17 cellular contexts compared by ENCODE assay signal in genomic region chr2:85452237-85452636, GRCh38. TPM values are rescaled to one million over a fixed set of nuclear protein-coding genes. Genes with fewer than 3 reads are reported as not detected.
DNase-seq lines count a peak whose midpoint lies in the region; ATAC-seq, FAIRE-seq and TF ChIP-seq lines count a peak whose summit lies in the region.
"Had no signal": no experiment of that assay in that cellular context is flagged by ENCODE, and none has a peak within 500 bp of the region (broad histone marks: within the 10 kb centered on the region; RNA-seq: fewer than 3 reads in every experiment).

No MANE protein-coding gene starts in this region.

- no peak for FAIRE-seq in A549 (lab: Jason Lieb, UNC)
- FAIRE-seq: D721Med, GM18507 had no signal

- H3K36me3 ChIP-seq in GM23338 (ENCODE audit: insufficient read depth): no peaks in the 10 kb centered on the region
- H3K36me3 ChIP-seq in body of pancreas (replicated peaks in 1 of 2; ENCODE audit: insufficient read depth in 1 of 2, low read depth in 2 of 2): no peaks in the 10 kb centered on the region

- TF ChIP-seq RAD21 in A549 (conservative IDR thresholded peaks at IDR 0.05 in 1 of 2, IDR thresholded peaks at IDR 0.05 in 1 of 2): no peak

- H3K4me3 ChIP-seq in A549: no peak overlapping the region
- H3K4me3 ChIP-seq in GM23338: no peak overlapping the region
- no peak overlapping the region for H3K4me3 ChIP-seq in body of pancreas
- H3K4me3 ChIP-seq: GM23248 had no signal

- ATAC-seq in A549 (no peak), GM23338 (no peak), body of pancreas (no peak)
- no peak for ATAC-seq in activated naive CD8-positive, alpha-beta T cell treated with anti-CD3 and anti-CD28 coated beads, Interleukin-2, amount 50 U/mL, for 24 hours
- ATAC-seq: CD8-positive, alpha-beta T cell had no signal

- TF ChIP-seq POLR2A in A549 (IDR thresholded peaks at IDR 0.05; ENCODE audit: low read length) (no peak), body of pancreas (IDR thresholded peaks at IDR 0.05) (no peak)

- DNase-seq in A549 (ENCODE audit: low read depth in 1 of 2, low spot score in 1 of 2) (no peak), GM23338 (ENCODE audit: low spot score) (no peak), body of pancreas (no peak), myocyte (ENCODE audit: low read depth) (peak; percentile 52), GDM1 (lab: John Stamatoyannopoulos, UW) (no peak), pons (ENCODE audit: low spot score) (no peak)
- no peak for DNase-seq in activated CD4-positive, alpha-beta T cell treated with anti-CD3 and anti-CD28 coated beads, Interleukin-2, amount 50 U/mL, for 1 hour
- no peak for DNase-seq in activated naive CD8-positive, alpha-beta T cell treated with anti-CD3 and anti-CD28 coated beads, Interleukin-2, amount 50 U/mL, for 24 hours
- DNase-seq: CD8-positive, alpha-beta T cell; COR-L47; DND-41; GF-D8; GM23248; H7 had no signal

- peaks cover 2% of the 10 kb centered on the region; the same call in 1 of the 3 replicates for H3K9me3 Mint-ChIP-seq in GM23338
- no peaks in the 10 kb centered on the region for H3K9me3 Mint-ChIP-seq in activated naive CD8-positive, alpha-beta T cell treated with anti-CD3 and anti-CD28 coated beads, Interleukin-2, amount 50 U/mL, for 24 hours
- H3K9me3 Mint-ChIP-seq: CD8-positive, alpha-beta T cell had no signal

- H3K27me3 Mint-ChIP-seq in GM23338 (ENCODE audit: insufficient read depth, low read depth, poor library complexity): peaks cover 9% of the 10 kb centered on the region
- no peaks in the 10 kb centered on the region for H3K27me3 Mint-ChIP-seq in activated naive CD8-positive, alpha-beta T cell treated with anti-CD3 and anti-CD28 coated beads, Interleukin-2, amount 50 U/mL, for 24 hours

- no peak for TF ChIP-seq EP300 in A549 (IDR thresholded peaks at IDR 0.05)

- H3K4me3 Mint-ChIP-seq in GM23338: no peak overlapping the region
- no peak overlapping the region for H3K4me3 Mint-ChIP-seq in activated naive CD8-positive, alpha-beta T cell treated with anti-CD3 and anti-CD28 coated beads, Interleukin-2, amount 50 U/mL, for 24 hours
- H3K4me3 Mint-ChIP-seq: CD14-positive monocyte; CD8-positive, alpha-beta T cell had no signal

- WGBS in A549 (ENCODE audit: missing lambda C conversion rate): 45% methylated on average over 1 of the region's 1 CpG
- 100% methylated on average over 1 of the region's 1 CpG for WGBS in body of pancreas, 2 donors

- H3K36me3 Mint-ChIP-seq in GM23338 (ENCODE audit: low read depth): no peaks in the 10 kb centered on the region; the same call in 2 of the 3 replicates
- H3K36me3 Mint-ChIP-seq in activated naive CD8-positive, alpha-beta T cell treated with anti-CD3 and anti-CD28 coated beads, Interleukin-2, amount 50 U/mL, for 24 hours (ENCODE audit: low read depth): no peaks in the 10 kb centered on the region
- H3K36me3 Mint-ChIP-seq: CD14-positive monocyte; CD8-positive, alpha-beta T cell had no signal

- peaks cover 7% of the 10 kb centered on the region for H3K9me2 ChIP-seq in GM23338 (ENCODE audit: insufficient read depth)

- CTCF ChIA-PET in A549 (lab: Yijun Ruan, JAX): interaction anchor here (0.9 to 1.2 kb wide), 2 partner anchors 10 to 86 kb away, joined by 3 to 5 read pairs; no protein-coding TSS in a partner anchor

- POLR2A ChIA-PET in A549 (lab: Yijun Ruan, JAX): no interaction called here

- intact Hi-C loops in body of pancreas (cut with DNase I): no loop called here

- H3K4me2 ChIP-seq in A549 (no peak overlapping the region), GM23338 (no peak overlapping the region)

- H2AFZ ChIP-seq in GM23338: 0 out of 2 replicates have a peak overlapping the region, but pooled peaks have one; percentile 23
- H2AFZ ChIP-seq: GM23248 had no signal

- no peaks in the 10 kb centered on the region for H3K9me3 ChIP-seq in A549
- no peaks in the 10 kb centered on the region for H3K9me3 ChIP-seq in body of pancreas

- TF ChIP-seq CTCF in A549 (IDR thresholded peaks at IDR 0.05): no peak
- TF ChIP-seq CTCF in GM23338 (conservative IDR thresholded peaks at IDR 0.05; ENCODE audit: low read depth in 2 of 2): no peak
- no peak for TF ChIP-seq CTCF in body of pancreas (IDR thresholded peaks at IDR 0.05)

- H3K4me1 Mint-ChIP-seq in GM23338: peaks cover 19% of the 10 kb centered on the region
- H3K4me1 Mint-ChIP-seq in activated naive CD8-positive, alpha-beta T cell treated with anti-CD3 and anti-CD28 coated beads, Interleukin-2, amount 50 U/mL, for 24 hours: no peaks in the 10 kb centered on the region

- peak overlapping the region; percentile 27 to 57; a peak in 4 of 6 replicates for H3K27ac ChIP-seq in A549
- no peak overlapping the region for H3K27ac ChIP-seq in GM23338 (ENCODE audit: low read depth)
- H3K27ac ChIP-seq in body of pancreas: peak overlapping the region in 3 of 4 donors; percentile 29 to 58 (median 54)
- H3K27ac ChIP-seq: GM23248 had no signal

- H3K79me2 ChIP-seq in GM23338 (replicated peaks; ENCODE audit: insufficient read depth): no peaks in the 10 kb centered on the region

- no peak overlapping the region for H3K27ac Mint-ChIP-seq in GM23338
- no peak overlapping the region for H3K27ac Mint-ChIP-seq in activated naive CD8-positive, alpha-beta T cell treated with anti-CD3 and anti-CD28 coated beads, Interleukin-2, amount 50 U/mL, for 24 hours
- H3K27ac Mint-ChIP-seq: CD8-positive, alpha-beta T cell had no signal

- H3K27me3 ChIP-seq in GM23338 (ENCODE audit: insufficient read depth) (no peaks in the 10 kb centered on the region), body of pancreas (no peaks in the 10 kb centered on the region)

- no peaks in the 10 kb centered on the region for H4K20me1 ChIP-seq in GM23338 (replicated peaks; ENCODE audit: insufficient read depth)

- no peaks in the 10 kb centered on the region for H3F3A ChIP-seq in GM23338 (replicated peaks; ENCODE audit: low read depth)

- H3K4me1 ChIP-seq in A549 (peaks cover 8% of the 10 kb centered on the region), GM23338 (ENCODE audit: insufficient read depth) (peaks cover 6% of the 10 kb centered on the region), body of pancreas (peaks cover 67% of the 10 kb centered on the region)

TF ChIP-seq in A549, 52 proteins besides CTCF, POLR2A, EP300 and RAD21:
- no peak for TF ChIP-seq KDM1A (IDR thresholded peaks at IDR 0.05; ENCODE audit: low read depth)
- no peak for TF ChIP-seq PHF8 (IDR thresholded peaks at IDR 0.05; ENCODE audit: borderline replicate concordance, low read depth)
- no peak for TF ChIP-seq ZSCAN20 (CRISPR knock-in tag; IDR thresholded peaks at IDR 0.05)
- no peak for TF ChIP-seq ZFP36 (IDR thresholded peaks at IDR 0.05; ENCODE audit: borderline replicate concordance, partially characterized antibody)
- TF ChIP-seq USF2 (IDR thresholded peaks at IDR 0.05): no peak
- TF ChIP-seq NFE2L2 (conservative IDR thresholded peaks at IDR 0.05; ENCODE audit: low read length): no peak
- TF ChIP-seq JUNB (IDR thresholded peaks at IDR 0.05): no peak
- TF ChIP-seq NPAS2 (CRISPR knock-in tag; IDR thresholded peaks at IDR 0.05; ENCODE audit: borderline replicate concordance): no peak

TF ChIP-seq in GM23338, 12 proteins besides CTCF, POLR2A, EP300 and RAD21 (continues in another document):
- TF ChIP-seq REST (IDR thresholded peaks at IDR 0.05; ENCODE audit: unreplicated experiment): no peak

RNA-seq across cellular contexts. Expression of gene SH2D6, which starts 33.7 kb away (rescaled TPM):
- polyA plus RNA-seq in A549 (2011; rRNA removed): 1.3 and 1.8 TPM in 2 replicates
- 0.48 and 0.69 TPM in 2 replicates for polyA plus RNA-seq in A549 (2012; cell fraction: cytosol; rRNA removed)
- polyA plus RNA-seq in A549 (2012; cell fraction: nucleus; rRNA removed): 2.1 and 3.2 TPM in 2 replicates
- 1.4 to 1.5 TPM (median 1.4 TPM) in 3 replicates for polyA plus RNA-seq in A549 (2017; fragmentation: RNase III; extraction: RNeasy Plus Mini Kit Qiagen cat#74134 plus additional on column Dnase treatment)
- 0.83 and 1.9 TPM in 2 replicates for polyA minus RNA-seq in A549 (2011; rRNA and poly(A)+ RNA removed)
- not detected in 2 replicates for total RNA-seq in GM23338 (2014; rRNA removed; shearing (Covaris generic))
- polyA plus RNA-seq in GM23338 (2016; fragmentation: Nextera tagmentation; extraction: Ambion mirVana): 0.26 and 0.37 TPM in 2 replicates
- total RNA-seq in body of pancreas: 10 to 100 TPM in 1 of 2 donors, under 1 TPM in 1; 0.26 to 15.5 TPM
- total RNA-seq in myocyte: 4.9 and 5.3 TPM in 2 replicates
- 5.7 TPM for polyA plus RNA-seq in myocyte (2012)
- total RNA-seq: GM23248, H7 had no signal
- polyA plus RNA-seq: CD14-positive monocyte had no signal

RNA-seq across cellular contexts. Expression of gene CAPG, which starts 42.1 kb away (rescaled TPM):
- 81.0 and 94.6 TPM in 2 replicates for polyA plus RNA-seq in A549 (2011; rRNA removed)
- 127 and 130 TPM in 2 replicates for polyA plus RNA-seq in A549 (2012; cell fraction: cytosol; rRNA removed)
- 94.4 and 121 TPM in 2 replicates for polyA plus RNA-seq in A549 (2012; cell fraction: nucleus; rRNA removed)
- 53.0 to 61.3 TPM (median 57.5 TPM) in 3 replicates for polyA plus RNA-seq in A549 (2017; fragmentation: RNase III; extraction: RNeasy Plus Mini Kit Qiagen cat#74134 plus additional on column Dnase treatment)
- polyA minus RNA-seq in A549 (2011; rRNA and poly(A)+ RNA removed): 57.0 and 66.1 TPM in 2 replicates
- 75.2 and 88.7 TPM in 2 replicates for total RNA-seq in GM23338 (2014; rRNA removed; shearing (Covaris generic))
- polyA plus RNA-seq in GM23338 (2016; fragmentation: Nextera tagmentation; extraction: Ambion mirVana): 104 and 115 TPM in 2 replicates
- total RNA-seq in body of pancreas: 10 to 100 TPM; 26.0 to 35.0 TPM
- 53.7 and 59.0 TPM in 2 replicates for total RNA-seq in myocyte
- 62.9 TPM for polyA plus RNA-seq in myocyte (2012)
